10 cellular contexts compared by ENCODE assay signal in genomic region chr17:17810374-17811248, GRCh38. TPM values are rescaled to one million over a fixed set of nuclear protein-coding genes. Genes with fewer than 3 reads are reported as not detected.
DNase-seq lines count a peak whose midpoint lies in the region; ATAC-seq and TF ChIP-seq lines count a peak whose summit lies in the region.
"Had no signal": no experiment of that assay in that cellular context is flagged by ENCODE, and none has a peak within 500 bp of the region (broad histone marks: within the 10 kb centered on the region; RNA-seq: fewer than 3 reads in every experiment).

No MANE protein-coding gene starts in this region.

- H3K4me3 ChIP-seq in esophagus squamous epithelium (peak overlapping the region in 3 of 4 donors; percentile 34 to 60 (median 42)), mesendoderm (ENCODE audit: low read length) (peak overlapping the region; percentile 29), vagina (peak overlapping the region; percentile 39 to 41)

- peak overlapping the region; percentile 91 for H3K4me2 ChIP-seq in mesendoderm (ENCODE audit: low read length)

- H4K5ac ChIP-seq in mesendoderm (ENCODE audit: low read length) = no peak overlapping the region

- H3K4me3 Mint-ChIP-seq in activated naive CD8-positive, alpha-beta T cell = no peak overlapping the region
- no peak overlapping the region for H3K4me3 Mint-ChIP-seq in activated naive CD8-positive, alpha-beta T cell treated with anti-CD3 and anti-CD28 coated beads for 36 hours

- peak overlapping the region; percentile 71 to 83 (median 80) for H3K27ac ChIP-seq in esophagus squamous epithelium
- H3K27ac ChIP-seq in mesendoderm (ENCODE audit: low read depth, low read length) = peak overlapping the region; percentile 23
- peak overlapping the region; percentile 91 for H3K27ac ChIP-seq in vagina

- H3K27me3 Mint-ChIP-seq in activated naive CD8-positive, alpha-beta T cell = no peaks in the 10 kb centered on the region
- no peaks in the 10 kb centered on the region for H3K27me3 Mint-ChIP-seq in activated naive CD8-positive, alpha-beta T cell treated with anti-CD3 and anti-CD28 coated beads for 36 hours

- peak overlapping the region; percentile 15 for H3K18ac ChIP-seq in mesendoderm (ENCODE audit: low read length)

- no peaks in the 10 kb centered on the region for H3K79me2 ChIP-seq in mesendoderm (ENCODE audit: control insufficient read depth, insufficient read depth, low read length)

- ATAC-seq in GM21717 (IDR thresholded peaks at IDR 0.05; ENCODE audit: unreplicated experiment) = no peak
- ATAC-seq in HG02852 (IDR thresholded peaks at IDR 0.05; ENCODE audit: unreplicated experiment) = no peak

- DNase-seq in activated naive CD8-positive, alpha-beta T cell treated with anti-CD3 and anti-CD28 coated beads for 36 hours = no peak
- DNase-seq in esophagus squamous epithelium (lab: John Stamatoyannopoulos, UW) = no peak
- DNase-seq in mesendoderm = peak; percentile 75
- no peak for DNase-seq in vagina (ENCODE audit: extremely low spot score in 2 of 2)
- DNase-seq in SHP77 treated with DMSO at 0.1 percent for 48 hours (lab: John Stamatoyannopoulos, UW) = no peak
- DNase-seq: KBM-7 had no signal

- peak overlapping the region; percentile 90 for H3K56ac ChIP-seq in mesendoderm (ENCODE audit: low read length)

- peak overlapping the region; percentile 83 for H3K9ac ChIP-seq in mesendoderm (ENCODE audit: low read length)

- H3K9me3 Mint-ChIP-seq in activated naive CD8-positive, alpha-beta T cell (ENCODE audit: low read depth) = no peaks in the 10 kb centered on the region
- H3K9me3 Mint-ChIP-seq in activated naive CD8-positive, alpha-beta T cell treated with anti-CD3 and anti-CD28 coated beads for 36 hours = no peaks in the 10 kb centered on the region
- H3K9me3 Mint-ChIP-seq: activated T-helper 2 cell treated with anti-CD3 and anti-CD28 coated beads, Interferon-gamma antibody, Interleukin-2, Interleukin-4, amounts not matched to agents 10 μg/mL and 5 μg/mL and 100 μg/mL, durations not matched to agents 14 hours and 24 hours and 36 hours had no signal

- peaks cover 30 to 99% (median 61%) of the 10 kb centered on the region in 3 donors for H3K4me1 ChIP-seq in esophagus squamous epithelium
- peaks cover 7% of the 10 kb centered on the region for H3K4me1 ChIP-seq in mesendoderm (ENCODE audit: control insufficient read depth, low read depth, low read length)
- peaks cover 61% of the 10 kb centered on the region for H3K4me1 ChIP-seq in vagina

- intact Hi-C loops in esophagus squamous epithelium (cut with DNase I) = loop anchor here (10.0 kb wide), 1 partner anchor 224 kb away; the partner anchor contains the start of genes ATPAF2 and GID4
- intact Hi-C loops in vagina (cut with DNase I) = loop anchor here (10.0 kb wide), 1 partner anchor 114 kb away; no protein-coding TSS in a partner anchor

- H3K27ac Mint-ChIP-seq in activated naive CD8-positive, alpha-beta T cell = peak overlapping the region; percentile 10
- no peak overlapping the region for H3K27ac Mint-ChIP-seq in activated naive CD8-positive, alpha-beta T cell treated with anti-CD3 and anti-CD28 coated beads for 36 hours
- H3K27ac Mint-ChIP-seq: activated T-helper 2 cell treated with anti-CD3 and anti-CD28 coated beads, Interferon-gamma antibody, Interleukin-2, Interleukin-4, amounts not matched to agents 10 μg/mL and 5 μg/mL and 100 μg/mL, durations not matched to agents 14 hours and 24 hours and 36 hours had no signal

- H2BK5ac ChIP-seq in mesendoderm (ENCODE audit: low read length) = no peak overlapping the region

- WGBS in esophagus squamous epithelium, 2 donors = 76 to 80% methylated on average over 31 to 51 of the region's 68 CpGs
- WGBS in mesendoderm (ENCODE audit: extremely low coverage, insufficient coverage, low lambda C conversion rate) = no CpG with 5 or more reads among the region's 68 CpGs

- H4K8ac ChIP-seq in mesendoderm (ENCODE audit: low read depth, low read length) = no peak overlapping the region

- peak overlapping the region; percentile 29 for H3K4ac ChIP-seq in mesendoderm (ENCODE audit: low read depth, low read length)

- H3K9me3 ChIP-seq in esophagus squamous epithelium = no peaks in the 10 kb centered on the region
- no peaks in the 10 kb centered on the region for H3K9me3 ChIP-seq in vagina

- peak overlapping the region; percentile 100 for H3K23ac ChIP-seq in mesendoderm (ENCODE audit: low read length)

- H3K27me3 ChIP-seq in esophagus squamous epithelium (no peaks in the 10 kb centered on the region), mesendoderm (ENCODE audit: insufficient read depth, low read length, poor library complexity) (no peaks in the 10 kb centered on the region), vagina (no peaks in the 10 kb centered on the region)

- H3K36me3 ChIP-seq in esophagus squamous epithelium (peaks cover 8 to 62% (median 26%) of the 10 kb centered on the region in 3 donors), mesendoderm (ENCODE audit: control insufficient read depth, insufficient read depth, low read length) (peaks cover 6% of the 10 kb centered on the region), vagina (peaks cover 0 to 34% of the 10 kb centered on the region in 2 donors)

- no peak overlapping the region for H2BK120ac ChIP-seq in mesendoderm (ENCODE audit: low read depth, low read length)

- TF ChIP-seq CTCF in esophagus squamous epithelium (IDR thresholded peaks at IDR 0.05) (peak in 1 of 6 experiments; percentile 18), vagina (IDR thresholded peaks at IDR 0.05) (no peak)

- TF ChIP-seq POLR2A in esophagus squamous epithelium (IDR thresholded peaks at IDR 0.05) (no peak), vagina (IDR thresholded peaks at IDR 0.05) (no peak)

- H2AK5ac ChIP-seq in mesendoderm (ENCODE audit: low read length) = no peak overlapping the region

- no peaks in the 10 kb centered on the region for H3K79me1 ChIP-seq in mesendoderm (ENCODE audit: low read length)

- no peaks in the 10 kb centered on the region for H3K36me3 Mint-ChIP-seq in activated naive CD8-positive, alpha-beta T cell
- H3K36me3 Mint-ChIP-seq in activated naive CD8-positive, alpha-beta T cell treated with anti-CD3 and anti-CD28 coated beads for 36 hours = peaks cover 3% of the 10 kb centered on the region

- H3K4me1 Mint-ChIP-seq in activated naive CD8-positive, alpha-beta T cell (ENCODE audit: low read depth) = peaks cover 13% of the 10 kb centered on the region
- peaks cover 24% of the 10 kb centered on the region for H3K4me1 Mint-ChIP-seq in activated naive CD8-positive, alpha-beta T cell treated with anti-CD3 and anti-CD28 coated beads for 36 hours

- no peak overlapping the region for H2BK15ac ChIP-seq in mesendoderm (replicated peaks; ENCODE audit: low read depth)

RNA-seq across cellular contexts. Expression of gene SREBF1, which starts 26.2 kb away (rescaled TPM):
- 100 to 1,000 TPM; 123 to 131 TPM for total RNA-seq in activated naive CD8-positive, alpha-beta T cell treated with anti-CD3 and anti-CD28 coated beads for 36 hours
- 100 to 1,000 TPM in 2 of 4 donors, 10 to 100 TPM in 2; 55.0 to 137 (median 108) TPM for total RNA-seq in esophagus squamous epithelium
- 59.1 TPM for polyA plus RNA-seq in mesendoderm (2013, experiment 1 of 2)
- 55.4 TPM for polyA plus RNA-seq in mesendoderm (2013, experiment 2 of 2)
- 84.0 TPM for total RNA-seq in vagina

Comparison
In these comparisons a context has a peak if more than half of its experiments do, and no peak if none do; other contexts are left out.
1. H3K27ac ChIP-seq: peak in every context shown above with its lines; median percentile 91 in vagina; 80 in esophagus squamous epithelium; 23 in mesendoderm.